In the genomic region with DNA sequence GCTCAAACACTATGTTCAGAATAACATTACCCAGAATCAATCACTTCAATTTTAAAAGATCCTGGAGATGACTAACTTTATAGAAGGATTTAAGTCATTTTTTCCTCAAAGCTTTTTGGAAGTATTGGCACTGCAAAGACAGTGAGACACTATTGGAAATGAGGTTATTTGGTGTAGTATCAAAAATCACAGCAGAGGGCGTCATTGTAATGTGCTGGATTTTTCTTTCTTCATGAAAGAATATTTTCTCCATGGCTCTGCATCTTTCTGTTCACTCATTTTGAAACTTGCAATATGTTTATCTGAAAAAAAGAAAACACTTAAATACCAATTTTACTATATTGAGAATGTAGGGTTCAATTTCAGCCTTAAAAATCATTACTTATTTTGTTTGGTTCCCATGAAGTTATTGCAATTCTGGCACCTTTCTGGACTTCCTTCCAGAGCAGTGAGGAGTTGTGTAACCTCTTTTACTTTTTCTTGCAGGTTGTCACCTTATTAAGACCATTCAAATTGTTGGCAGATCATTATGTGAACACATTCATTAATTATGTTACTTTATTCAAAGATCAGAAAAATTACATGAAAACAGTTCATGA, we compare ENCODE assay signal across 1 cellular context.
TF ChIP-seq lines count a peak whose summit lies in the region.

No MANE protein-coding gene starts in this region.

TF ChIP-seq in endothelial cell of umbilical vein, 7 proteins besides CTCF, POLR2A, EP300 and RAD21 (continued from another document):
- no peak for TF ChIP-seq MAX (IDR thresholded peaks at IDR 0.05; ENCODE audit: insufficient read depth, insufficient read length)
